ENCODE assay signal across 8 cellular contexts in genomic region chr12:54191550-54192022, GRCh38. TPM values are rescaled to one million over a fixed set of nuclear protein-coding genes. Genes with fewer than 3 reads are reported as not detected.
DNase-seq lines count a peak whose midpoint lies in the region; ATAC-seq and TF ChIP-seq lines count a peak whose summit lies in the region.

No MANE protein-coding gene starts in this region.

- no peaks in the 10 kb centered on the region for H3K36me3 ChIP-seq in left lung

- H3K27me3 ChIP-seq in left lung = peaks cover 4 to 63% of the 10 kb centered on the region in 2 donors

- H3K27me3 Mint-ChIP-seq in activated CD4-positive, alpha-beta T cell treated with anti-CD3 and anti-CD28 coated beads for 36 hours = peaks cover 35% of the 10 kb centered on the region
- peaks cover 43% of the 10 kb centered on the region for H3K27me3 Mint-ChIP-seq in chondrocyte (ENCODE audit: low read depth)

- H3K4me1 Mint-ChIP-seq in activated CD4-positive, alpha-beta T cell treated with anti-CD3 and anti-CD28 coated beads for 36 hours = peaks cover 17% of the 10 kb centered on the region
- peaks cover 11% of the 10 kb centered on the region for H3K4me1 Mint-ChIP-seq in chondrocyte (ENCODE audit: low read depth)

- H3K4me3 ChIP-seq in left lung = no peak overlapping the region

- TF ChIP-seq CTCF in chondrocyte (IDR thresholded peaks at IDR 0.05) = peak; percentile 86
- peak; percentile 76 to 87 for TF ChIP-seq CTCF in left lung (IDR thresholded peaks at IDR 0.05)

- H3K36me3 Mint-ChIP-seq in activated CD4-positive, alpha-beta T cell treated with anti-CD3 and anti-CD28 coated beads for 36 hours (ENCODE audit: low read depth) = peaks cover 4% of the 10 kb centered on the region
- H3K36me3 Mint-ChIP-seq in chondrocyte (ENCODE audit: low read depth) = peaks cover 4% of the 10 kb centered on the region

- no peaks in the 10 kb centered on the region for H3K9me3 Mint-ChIP-seq in activated CD4-positive, alpha-beta T cell treated with anti-CD3 and anti-CD28 coated beads for 36 hours (ENCODE audit: low read depth)
- no peaks in the 10 kb centered on the region for H3K9me3 Mint-ChIP-seq in chondrocyte (ENCODE audit: low read depth)

- peaks cover 6 to 37% of the 10 kb centered on the region in 2 donors for H3K4me1 ChIP-seq in left lung

- no peak overlapping the region for H3K27ac ChIP-seq in left lung

- CTCF ChIA-PET in activated CD4-positive, alpha-beta T cell treated with anti-CD3 and anti-CD28 coated beads for 36 hours (lab: Charles Lee) = interaction anchor here (0.6 to 6.6 kb wide), 26 partner anchors 11 to 625 kb away, joined by 3 to 72 read pairs (median 4); partner anchors contain the start of genes HOXC10, HOXC4, HOXC5 and HOXC8

- ATAC-seq in HG03095 (IDR thresholded peaks at IDR 0.05; ENCODE audit: unreplicated experiment) (peak; percentile 34), left lung (peak; percentile 80), GM19467 (IDR thresholded peaks at IDR 0.05; ENCODE audit: unreplicated experiment) (no peak)
- ATAC-seq in activated CD4-positive, alpha-beta T cell treated with anti-CD3 and anti-CD28 coated beads for 36 hours = peak; percentile 60

- intact Hi-C loops in activated CD4-positive, alpha-beta T cell treated with anti-CD3 and anti-CD28 coated beads for 36 hours (cut with DNase I, micrococcal nuclease) = loop anchor here (1.0 to 5.0 kb wide), 5 partner anchors 23 to 207 kb away; partner anchors contain the start of gene HOXC10 (in 2 of the 2)
- intact Hi-C loops in left lung (cut with DNase I) = loop anchor here (5.0 to 10.0 kb wide), 3 partner anchors 159 to 187 kb away; partner anchors contain the start of genes HOXC5 (in 1 of the 2), HOXC8 (in 1 of the 2) and HOXC9 (in 1 of the 2)

- DNase-seq in DMS53 treated with DMSO at 0.1 percent for 48 hours (lab: John Stamatoyannopoulos, UW; ENCODE audit: unreplicated experiment) (peak; percentile 71), NCI-H510A (lab: John Stamatoyannopoulos, UW) (peak; percentile 47), chondrocyte (ENCODE audit: low spot score) (no peak), left lung (peak; percentile 81 to 85)
- peak; percentile 87 for DNase-seq in activated CD4-positive, alpha-beta T cell treated with anti-CD3 and anti-CD28 coated beads for 36 hours
- DNase-seq in stimulated activated CD4-positive, alpha-beta T cell treated with anti-CD3 and anti-CD28 coated beads, Interleukin-2, amount 100 ng/mL, for 48 hours = peak; percentile 74 to 77

- H3K4me3 Mint-ChIP-seq in activated CD4-positive, alpha-beta T cell treated with anti-CD3 and anti-CD28 coated beads for 36 hours = no peak overlapping the region
- H3K4me3 Mint-ChIP-seq in chondrocyte (ENCODE audit: unreplicated experiment) = no peak overlapping the region

- no peaks in the 10 kb centered on the region for H3K9me3 ChIP-seq in left lung

- H3K27ac Mint-ChIP-seq in activated CD4-positive, alpha-beta T cell treated with anti-CD3 and anti-CD28 coated beads for 36 hours = no peak overlapping the region
- no peak overlapping the region for H3K27ac Mint-ChIP-seq in chondrocyte (ENCODE audit: unreplicated experiment)

- POLR2A ChIA-PET in activated CD4-positive, alpha-beta T cell treated with anti-CD3 and anti-CD28 coated beads for 36 hours (lab: Charles Lee) = interaction anchor here (0.5 to 0.6 kb wide), 2 partner anchors 262 to 401 kb away, joined by 3 to 5 read pairs; no protein-coding TSS in a partner anchor

RNA-seq across cellular contexts. Expression of gene SMUG1, which starts 2.8 kb away (rescaled TPM):
- 10 to 100 TPM; 19.5 to 28.5 TPM for total RNA-seq in activated CD4-positive, alpha-beta T cell treated with anti-CD3 and anti-CD28 coated beads for 36 hours
- total RNA-seq in chondrocyte (21.1 to 28.7 TPM (median 23.6 TPM) in 3 replicates), left lung (10 to 100 TPM; 28.8 to 32.8 TPM)
